In the genomic region with DNA sequence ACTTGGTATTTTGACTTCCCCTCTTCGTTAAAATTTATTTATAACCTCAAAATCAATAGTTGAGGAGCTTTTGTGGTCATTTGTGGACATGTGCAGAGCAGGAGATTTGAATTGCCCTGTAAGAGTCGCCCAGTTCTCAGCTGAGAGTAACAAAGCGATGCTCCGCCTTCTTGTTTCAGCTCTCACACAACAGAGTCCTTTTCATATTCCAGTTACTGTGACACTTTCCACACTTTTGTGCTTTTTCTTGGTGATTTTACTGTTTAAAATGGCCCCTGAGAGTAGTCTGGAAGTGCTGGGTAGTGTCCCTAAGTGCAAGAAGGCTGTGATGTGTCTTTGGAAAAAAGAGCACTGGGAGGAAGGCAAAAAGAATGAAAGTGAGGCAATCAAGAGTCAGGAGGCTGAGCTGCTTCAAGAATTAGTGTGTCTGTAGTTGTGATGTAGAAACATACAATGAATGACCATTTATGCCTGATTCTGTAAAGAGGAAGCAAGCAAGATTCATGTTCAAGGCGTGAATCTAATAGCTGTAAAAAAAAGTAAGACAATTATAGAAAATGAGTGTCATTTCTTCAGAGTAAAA, we compare ENCODE assay signal across 1 cellular context.
TF ChIP-seq lines count a peak whose summit lies in the region.

No MANE protein-coding gene starts in this region.

TF ChIP-seq in H1, 55 proteins besides CTCF, POLR2A, EP300 and RAD21:
- TF ChIP-seq KDM4A (IDR thresholded peaks at IDR 0.05; ENCODE audit: low read depth, low read length, severe bottlenecking) (no peak), CREB1 (IDR thresholded peaks at IDR 0.05) (no peak), BACH1 (IDR thresholded peaks at IDR 0.05; ENCODE audit: low read length) (no peak), TCF12 (IDR thresholded peaks at IDR 0.05; ENCODE audit: low read depth, low read length) (no peak), RFX5 (IDR thresholded peaks at IDR 0.05; ENCODE audit: borderline replicate concordance, low read depth, low read length) (no peak), SIN3A (conservative IDR thresholded peaks at IDR 0.05 in 1 of 2, IDR thresholded peaks at IDR 0.05 in 1 of 2; ENCODE audit: low read depth in 1 of 2, low read length in 2 of 2) (no peak), GABPA (IDR thresholded peaks at IDR 0.05; ENCODE audit: borderline replicate concordance, insufficient read depth, low read length) (no peak), RNF2 (IDR thresholded peaks at IDR 0.05; ENCODE audit: borderline replicate concordance, low read depth, low read length, missing control alignments, poor library complexity, severe bottlenecking) (no peak), CHD2 (IDR thresholded peaks at IDR 0.05; ENCODE audit: low read length) (no peak), JUN (IDR thresholded peaks at IDR 0.05; ENCODE audit: low read depth, low read length) (no peak), SUZ12 (IDR thresholded peaks at IDR 0.05; ENCODE audit: low read length) (no peak), JUND (IDR thresholded peaks at IDR 0.05; ENCODE audit: low read length) (no peak), FOSL1 (IDR thresholded peaks at IDR 0.05; ENCODE audit: insufficient read depth, low read depth, low read length) (no peak)
- TF ChIP-seq, protein P1, sequence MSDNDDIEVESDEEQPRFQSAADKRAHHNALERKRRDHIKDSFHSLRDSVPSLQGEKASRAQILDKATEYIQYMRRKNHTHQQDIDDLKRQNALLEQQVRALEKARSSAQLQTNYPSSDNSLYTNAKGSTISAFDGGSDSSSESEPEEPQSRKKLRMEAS (IDR thresholded peaks at IDR 0.05) = no peak
- TF ChIP-seq, protein P2, sequence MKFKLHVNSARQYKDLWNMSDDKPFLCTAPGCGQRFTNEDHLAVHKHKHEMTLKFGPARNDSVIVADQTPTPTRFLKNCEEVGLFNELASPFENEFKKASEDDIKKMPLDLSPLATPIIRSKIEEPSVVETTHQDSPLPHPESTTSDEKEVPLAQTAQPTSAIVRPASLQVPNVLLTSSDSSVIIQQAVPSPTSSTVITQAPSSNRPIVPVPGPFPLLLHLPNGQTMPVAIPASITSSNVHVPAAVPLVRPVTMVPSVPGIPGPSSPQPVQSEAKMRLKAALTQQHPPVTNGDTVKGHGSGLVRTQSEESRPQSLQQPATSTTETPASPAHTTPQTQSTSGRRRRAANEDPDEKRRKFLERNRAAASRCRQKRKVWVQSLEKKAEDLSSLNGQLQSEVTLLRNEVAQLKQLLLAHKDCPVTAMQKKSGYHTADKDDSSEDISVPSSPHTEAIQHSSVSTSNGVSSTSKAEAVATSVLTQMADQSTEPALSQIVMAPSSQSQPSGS (IDR thresholded peaks at IDR 0.05; ENCODE audit: low read length) = no peak
